ENCODE assay signal across 1 cellular context in genomic region chr2:985317-985898, GRCh38.
TF ChIP-seq lines count a peak whose summit lies in the region.

No MANE protein-coding gene starts in this region.

TF ChIP-seq in SK-N-SH, 30 proteins besides CTCF, POLR2A, EP300 and RAD21 (continued from another document):
- TF ChIP-seq REST (IDR thresholded peaks at IDR 0.05; ENCODE audit: low read depth, low read length), result no peak
- TF ChIP-seq RFX5 (IDR thresholded peaks at IDR 0.05; ENCODE audit: low read length), result no peak
- TF ChIP-seq GABPA (IDR thresholded peaks at IDR 0.05; ENCODE audit: low read depth), result no peak
